16 cellular contexts compared by ENCODE assay signal in genomic region chr4:874971-875817, GRCh38.
DNase-seq lines count a peak whose midpoint lies in the region; ATAC-seq lines count a peak whose summit lies in the region.
"Had no signal": no experiment of that assay in that cellular context is flagged by ENCODE, and none has a peak within 500 bp of the region (broad histone marks: within the 10 kb centered on the region; RNA-seq: fewer than 3 reads in every experiment).

No MANE protein-coding gene starts in this region.

- peaks cover 24% of the 10 kb centered on the region for H3K4me1 Mint-ChIP-seq in activated naive CD4-positive, alpha-beta T cell treated with anti-CD3 and anti-CD28 coated beads, Interleukin-2, amount 50 U/mL, for 24 hours
- H3K4me1 Mint-ChIP-seq in memory B cell = peaks cover 4% of the 10 kb centered on the region

- peak overlapping the region; percentile 69 for H3K27ac Mint-ChIP-seq in activated naive CD4-positive, alpha-beta T cell treated with anti-CD3 and anti-CD28 coated beads, Interleukin-2, amount 50 U/mL, for 24 hours
- peak overlapping the region; percentile 43 for H3K27ac Mint-ChIP-seq in memory B cell

- ATAC-seq in memory B cell (ENCODE audit: low read depth) (no peak), HG03457 (IDR thresholded peaks at IDR 0.05; ENCODE audit: unreplicated experiment) (no peak)
- ATAC-seq: A549 had no signal

- no peaks in the 10 kb centered on the region for H3K27me3 Mint-ChIP-seq in activated naive CD4-positive, alpha-beta T cell treated with anti-CD3 and anti-CD28 coated beads, Interleukin-2, amount 50 U/mL, for 24 hours
- no peaks in the 10 kb centered on the region for H3K27me3 Mint-ChIP-seq in memory B cell

- peak overlapping the region; percentile 24 for H3K27ac ChIP-seq in angular gyrus (ENCODE audit: low read depth, low read length)
- H3K27ac ChIP-seq: A549, KMS-11 had no signal

- no peak overlapping the region for H3K4me3 Mint-ChIP-seq in activated naive CD4-positive, alpha-beta T cell treated with anti-CD3 and anti-CD28 coated beads, Interleukin-2, amount 50 U/mL, for 24 hours
- no peak overlapping the region for H3K4me3 Mint-ChIP-seq in memory B cell

- no peak for DNase-seq in activated naive CD4-positive, alpha-beta T cell treated with Interleukin-2 at 50 U/mL for 16 hours
- DNase-seq in memory B cell (ENCODE audit: low spot score in 2 of 2) = no peak
- DNase-seq in superior temporal gyrus (ENCODE audit: extremely low spot score) = peak; percentile 37
- DNase-seq in hepatic stellate cell (ENCODE audit: low spot score) = no peak
- DNase-seq in DMS53 (lab: John Stamatoyannopoulos, UW) = no peak
- DNase-seq: DMS 273 treated with DMSO at 0.1 percent for 48 hours, NCI-H146, NCI-H2081, NCI-H748 treated with DMSO at 0.1 percent for 48 hours, OCI-M1, RPMI8226 had no signal

- H3K36me3 Mint-ChIP-seq in activated naive CD4-positive, alpha-beta T cell treated with anti-CD3 and anti-CD28 coated beads, Interleukin-2, amount 50 U/mL, for 24 hours = peaks cover 17% of the 10 kb centered on the region
- H3K36me3 Mint-ChIP-seq in memory B cell = peaks cover 31% of the 10 kb centered on the region

- H3K9me3 Mint-ChIP-seq in activated naive CD4-positive, alpha-beta T cell treated with anti-CD3 and anti-CD28 coated beads, Interleukin-2, amount 50 U/mL, for 24 hours = no peaks in the 10 kb centered on the region
- H3K9me3 Mint-ChIP-seq in memory B cell = no peaks in the 10 kb centered on the region
